Comparison of ENCODE assay signal across 14 cellular contexts in genomic region chr13:21719463-21719862, GRCh38. TPM values are rescaled to one million over a fixed set of nuclear protein-coding genes. Genes with fewer than 3 reads are reported as not detected.
DNase-seq lines count a peak whose midpoint lies in the region; ATAC-seq and TF ChIP-seq lines count a peak whose summit lies in the region.
"Had no signal": no experiment of that assay in that cellular context is flagged by ENCODE, and none has a peak within 500 bp of the region (broad histone marks: within the 10 kb centered on the region; RNA-seq: fewer than 3 reads in every experiment).

No MANE protein-coding gene starts in this region.

- intact Hi-C loops in left lung (cut with DNase I), result no loop called here

- no peaks in the 10 kb centered on the region for H3K27me3 ChIP-seq in left lung

- DNase-seq in DMS79 (lab: John Stamatoyannopoulos, UW), result peak; percentile 8
- no peak for DNase-seq in DMS79 treated with DMSO at 0.1 percent for 48 hours (lab: John Stamatoyannopoulos, UW)
- DNase-seq in DMS53 (lab: John Stamatoyannopoulos, UW), result peak; percentile 76
- peak; percentile 35 for DNase-seq in SW480 (ENCODE audit: low spot score)
- DNase-seq in left lung, result no peak
- DNase-seq in hippocampal formation (lab: John Stamatoyannopoulos, UW), result no peak
- DNase-seq: CD8-positive, alpha-beta T cell; COR-L47; EL; H7 had no signal

- ATAC-seq in left lung (peak; percentile 82), HG02973 (IDR thresholded peaks at IDR 0.05; ENCODE audit: unreplicated experiment) (no peak), GM19351 (IDR thresholded peaks at IDR 0.05; ENCODE audit: unreplicated experiment) (no peak)
- ATAC-seq: CD8-positive, alpha-beta T cell; GM23338 had no signal

- H3K4me3 ChIP-seq in left lung, result no peak overlapping the region
- H3K4me3 ChIP-seq: GM23338 had no signal

- peaks cover 0 to under 1% of the 10 kb centered on the region in 2 donors for H3K9me3 ChIP-seq in left lung

- no peak for TF ChIP-seq CTCF in left lung (IDR thresholded peaks at IDR 0.05)

- H3K4me1 ChIP-seq in left lung, result no peaks in the 10 kb centered on the region

- no peaks in the 10 kb centered on the region for H3K36me3 ChIP-seq in left lung

- no peak overlapping the region for H3K27ac ChIP-seq in left lung
- H3K27ac ChIP-seq: 22Rv1 had no signal

RNA-seq across cellular contexts. Expression of gene FGF9, which starts 48.6 kb away (rescaled TPM):
- total RNA-seq in left lung, result 1 to 10 TPM; 1.6 to 2.0 TPM
- total RNA-seq: GM23338 had no signal

Comparison
In these comparisons a context has a peak if more than half of its experiments do, and no peak if none do; other contexts are left out.
1. DNase-seq: peak in DMS79 (single experiment), DMS53 (single experiment) and SW480 (single experiment); none in DMS79 treated with DMSO at 0.1 percent for 48 hours (single experiment), left lung (0 of 2) and hippocampal formation (0 of 2).